In the genomic region with DNA sequence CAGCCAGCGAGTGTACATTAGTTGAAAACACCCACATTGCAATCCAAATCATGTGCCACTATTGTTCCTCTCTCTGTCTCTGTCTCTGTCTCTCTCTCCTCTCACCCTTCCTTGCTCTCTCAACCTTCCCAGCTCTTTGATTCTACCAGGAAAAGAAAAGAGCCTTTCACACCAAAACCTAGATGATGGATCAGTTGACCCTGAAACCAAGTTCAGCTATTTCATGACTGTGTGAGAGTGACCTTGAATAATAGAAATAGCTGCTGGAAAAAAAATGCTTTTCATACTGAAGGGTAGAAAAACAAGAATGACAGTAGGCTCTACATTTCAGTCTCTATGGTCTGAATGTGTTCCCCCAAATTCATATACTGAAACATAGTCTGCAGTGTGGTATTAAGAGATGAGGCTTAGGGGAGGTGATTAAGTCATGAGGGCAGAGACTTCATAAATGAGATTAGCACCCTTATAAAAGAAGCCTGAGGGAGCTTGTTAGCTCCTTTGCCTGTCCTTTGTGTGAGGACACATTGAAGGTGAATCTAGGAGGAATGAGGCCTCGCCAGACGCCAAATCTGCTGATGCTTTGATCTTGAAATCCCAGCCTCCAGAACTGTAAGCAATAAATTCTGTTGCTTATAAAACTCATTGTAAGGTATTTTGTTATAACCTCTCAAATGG, we compare ENCODE assay signal across 1 cellular context.
TF ChIP-seq lines count a peak whose summit lies in the region.

No MANE protein-coding gene starts in this region.

TF ChIP-seq in HepG2, 621 proteins besides CTCF, POLR2A, EP300 and RAD21 (continued from another document and continues in another):
- TF ChIP-seq, protein P1, sequence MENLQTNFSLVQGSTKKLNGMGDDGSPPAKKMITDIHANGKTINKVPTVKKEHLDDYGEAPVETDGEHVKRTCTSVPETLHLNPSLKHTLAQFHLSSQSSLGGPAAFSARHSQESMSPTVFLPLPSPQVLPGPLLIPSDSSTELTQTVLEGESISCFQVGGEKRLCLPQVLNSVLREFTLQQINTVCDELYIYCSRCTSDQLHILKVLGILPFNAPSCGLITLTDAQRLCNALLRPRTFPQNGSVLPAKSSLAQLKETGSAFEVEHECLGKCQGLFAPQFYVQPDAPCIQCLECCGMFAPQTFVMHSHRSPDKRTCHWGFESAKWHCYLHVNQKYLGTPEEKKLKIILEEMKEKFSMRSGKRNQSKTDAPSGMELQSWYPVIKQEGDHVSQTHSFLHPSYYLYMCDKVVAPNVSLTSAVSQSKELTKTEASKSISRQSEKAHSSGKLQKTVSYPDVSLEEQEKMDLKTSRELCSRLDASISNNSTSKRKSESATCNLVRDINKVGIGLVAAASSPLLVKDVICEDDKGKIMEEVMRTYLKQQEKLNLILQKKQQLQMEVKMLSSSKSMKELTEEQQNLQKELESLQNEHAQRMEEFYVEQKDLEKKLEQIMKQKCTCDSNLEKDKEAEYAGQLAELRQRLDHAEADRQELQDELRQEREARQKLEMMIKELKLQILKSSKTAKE (CRISPR knock-in tag; IDR thresholded peaks at IDR 0.05; ENCODE audit: borderline replicate concordance): no peak
- TF ChIP-seq, protein P2, sequence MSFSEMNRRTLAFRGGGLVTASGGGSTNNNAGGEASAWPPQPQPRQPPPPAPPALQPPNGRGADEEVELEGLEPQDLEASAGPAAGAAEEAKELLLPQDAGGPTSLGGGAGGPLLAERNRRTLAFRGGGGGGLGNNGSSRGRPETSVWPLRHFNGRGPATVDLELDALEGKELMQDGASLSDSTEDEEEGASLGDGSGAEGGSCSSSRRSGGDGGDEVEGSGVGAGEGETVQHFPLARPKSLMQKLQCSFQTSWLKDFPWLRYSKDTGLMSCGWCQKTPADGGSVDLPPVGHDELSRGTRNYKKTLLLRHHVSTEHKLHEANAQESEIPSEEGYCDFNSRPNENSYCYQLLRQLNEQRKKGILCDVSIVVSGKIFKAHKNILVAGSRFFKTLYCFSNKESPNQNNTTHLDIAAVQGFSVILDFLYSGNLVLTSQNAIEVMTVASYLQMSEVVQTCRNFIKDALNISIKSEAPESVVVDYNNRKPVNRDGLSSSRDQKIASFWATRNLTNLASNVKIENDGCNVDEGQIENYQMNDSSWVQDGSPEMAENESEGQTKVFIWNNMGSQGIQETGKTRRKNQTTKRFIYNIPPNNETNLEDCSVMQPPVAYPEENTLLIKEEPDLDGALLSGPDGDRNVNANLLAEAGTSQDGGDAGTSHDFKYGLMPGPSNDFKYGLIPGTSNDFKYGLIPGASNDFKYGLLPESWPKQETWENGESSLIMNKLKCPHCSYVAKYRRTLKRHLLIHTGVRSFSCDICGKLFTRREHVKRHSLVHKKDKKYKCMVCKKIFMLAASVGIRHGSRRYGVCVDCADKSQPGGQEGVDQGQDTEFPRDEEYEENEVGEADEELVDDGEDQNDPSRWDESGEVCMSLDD (CRISPR knock-in tag; IDR thresholded peaks at IDR 0.05; ENCODE audit: borderline replicate concordance): no peak
- TF ChIP-seq REXO4 (CRISPR knock-in tag; IDR thresholded peaks at IDR 0.05; ENCODE audit: borderline replicate concordance) (no peak), RARA (CRISPR knock-in tag; IDR thresholded peaks at IDR 0.05) (peak; percentile 92), POLR2G (IDR thresholded peaks at IDR 0.05; ENCODE audit: low read depth, low read length) (no peak), SMAD3 (CRISPR knock-in tag; IDR thresholded peaks at IDR 0.05) (no peak), ZMYM4 (CRISPR knock-in tag; IDR thresholded peaks at IDR 0.05) (no peak), TAF15 (IDR thresholded peaks at IDR 0.05; ENCODE audit: low read depth, low read length, poor library complexity, severe bottlenecking) (no peak), NFIC (IDR thresholded peaks at IDR 0.05; ENCODE audit: low read length) (peak; percentile 61; the same call in 1 of the 2 replicates), MAZ (IDR thresholded peaks at IDR 0.05; ENCODE audit: borderline replicate concordance, low read depth, low read length) (no peak), MAZ (CRISPR knock-in tag; IDR thresholded peaks at IDR 0.05; ENCODE audit: low read depth) (no peak), FOXC1 (CRISPR knock-in tag; IDR thresholded peaks at IDR 0.05; ENCODE audit: borderline replicate concordance) (no peak), MXI1 (IDR thresholded peaks at IDR 0.05; ENCODE audit: borderline replicate concordance, low read depth, low read length) (no peak), MIER2 (CRISPR knock-in tag; IDR thresholded peaks at IDR 0.05) (no peak), ZNF563 (CRISPR knock-in tag; IDR thresholded peaks at IDR 0.05) (no peak), JDP2 (CRISPR knock-in tag; IDR thresholded peaks at IDR 0.05; ENCODE audit: borderline replicate concordance) (no peak), ZNF558 (CRISPR knock-in tag; IDR thresholded peaks at IDR 0.05; ENCODE audit: borderline replicate concordance) (no peak), RNF2 (conservative IDR thresholded peaks at IDR 0.05; ENCODE audit: low read depth) (no peak), ZNF788 (CRISPR knock-in tag; IDR thresholded peaks at IDR 0.05; ENCODE audit: borderline replicate concordance) (no peak), ZNF274 (CRISPR knock-in tag; IDR thresholded peaks at IDR 0.05) (no peak), PAX8 (CRISPR knock-in tag; IDR thresholded peaks at IDR 0.05; ENCODE audit: borderline replicate concordance) (no peak), MBNL3 (CRISPR knock-in tag; conservative IDR thresholded peaks at IDR 0.05) (no peak), ZNF547 (CRISPR knock-in tag; IDR thresholded peaks at IDR 0.05) (no peak), NONO (IDR thresholded peaks at IDR 0.05) (no peak), NONO (CRISPR knock-in tag; conservative IDR thresholded peaks at IDR 0.05) (no peak), TBL1XR1 (IDR thresholded peaks at IDR 0.05; ENCODE audit: borderline replicate concordance, low read length, partially characterized antibody) (no peak), AGO1 (IDR thresholded peaks at IDR 0.05; ENCODE audit: low read depth, low read length, poor library complexity, severe bottlenecking) (no peak), ZNF891 (CRISPR knock-in tag; IDR thresholded peaks at IDR 0.05) (no peak), RORA (CRISPR knock-in tag; IDR thresholded peaks at IDR 0.05) (no peak), PHF5A (CRISPR knock-in tag; IDR thresholded peaks at IDR 0.05; ENCODE audit: low read depth, unreplicated experiment) (no peak)
- TF ChIP-seq, protein P3, sequence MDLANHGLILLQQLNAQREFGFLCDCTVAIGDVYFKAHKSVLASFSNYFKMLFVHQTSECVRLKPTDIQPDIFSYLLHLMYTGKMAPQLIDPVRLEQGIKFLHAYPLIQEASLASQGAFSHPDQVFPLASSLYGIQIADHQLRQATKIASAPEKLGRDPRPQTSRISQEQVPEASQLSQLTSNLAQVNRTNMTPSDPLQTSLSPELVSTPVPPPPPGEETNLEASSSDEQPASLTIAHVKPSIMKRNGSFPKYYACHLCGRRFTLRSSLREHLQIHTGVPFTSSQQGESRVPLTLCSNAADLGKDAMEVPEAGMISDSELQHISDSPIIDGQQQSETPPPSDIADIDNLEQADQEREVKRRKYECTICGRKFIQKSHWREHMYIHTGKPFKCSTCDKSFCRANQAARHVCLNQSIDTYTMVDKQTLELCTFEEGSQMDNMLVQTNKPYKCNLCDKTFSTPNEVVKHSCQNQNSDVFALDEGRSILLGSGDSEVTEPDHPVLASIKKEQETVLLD (CRISPR knock-in tag; IDR thresholded peaks at IDR 0.05; ENCODE audit: low read depth): no peak
- TF ChIP-seq, protein P4, sequence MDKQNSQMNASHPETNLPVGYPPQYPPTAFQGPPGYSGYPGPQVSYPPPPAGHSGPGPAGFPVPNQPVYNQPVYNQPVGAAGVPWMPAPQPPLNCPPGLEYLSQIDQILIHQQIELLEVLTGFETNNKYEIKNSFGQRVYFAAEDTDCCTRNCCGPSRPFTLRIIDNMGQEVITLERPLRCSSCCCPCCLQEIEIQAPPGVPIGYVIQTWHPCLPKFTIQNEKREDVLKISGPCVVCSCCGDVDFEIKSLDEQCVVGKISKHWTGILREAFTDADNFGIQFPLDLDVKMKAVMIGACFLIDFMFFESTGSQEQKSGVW (CRISPR knock-in tag; IDR thresholded peaks at IDR 0.05; ENCODE audit: borderline replicate concordance): no peak
- TF ChIP-seq, protein P5, sequence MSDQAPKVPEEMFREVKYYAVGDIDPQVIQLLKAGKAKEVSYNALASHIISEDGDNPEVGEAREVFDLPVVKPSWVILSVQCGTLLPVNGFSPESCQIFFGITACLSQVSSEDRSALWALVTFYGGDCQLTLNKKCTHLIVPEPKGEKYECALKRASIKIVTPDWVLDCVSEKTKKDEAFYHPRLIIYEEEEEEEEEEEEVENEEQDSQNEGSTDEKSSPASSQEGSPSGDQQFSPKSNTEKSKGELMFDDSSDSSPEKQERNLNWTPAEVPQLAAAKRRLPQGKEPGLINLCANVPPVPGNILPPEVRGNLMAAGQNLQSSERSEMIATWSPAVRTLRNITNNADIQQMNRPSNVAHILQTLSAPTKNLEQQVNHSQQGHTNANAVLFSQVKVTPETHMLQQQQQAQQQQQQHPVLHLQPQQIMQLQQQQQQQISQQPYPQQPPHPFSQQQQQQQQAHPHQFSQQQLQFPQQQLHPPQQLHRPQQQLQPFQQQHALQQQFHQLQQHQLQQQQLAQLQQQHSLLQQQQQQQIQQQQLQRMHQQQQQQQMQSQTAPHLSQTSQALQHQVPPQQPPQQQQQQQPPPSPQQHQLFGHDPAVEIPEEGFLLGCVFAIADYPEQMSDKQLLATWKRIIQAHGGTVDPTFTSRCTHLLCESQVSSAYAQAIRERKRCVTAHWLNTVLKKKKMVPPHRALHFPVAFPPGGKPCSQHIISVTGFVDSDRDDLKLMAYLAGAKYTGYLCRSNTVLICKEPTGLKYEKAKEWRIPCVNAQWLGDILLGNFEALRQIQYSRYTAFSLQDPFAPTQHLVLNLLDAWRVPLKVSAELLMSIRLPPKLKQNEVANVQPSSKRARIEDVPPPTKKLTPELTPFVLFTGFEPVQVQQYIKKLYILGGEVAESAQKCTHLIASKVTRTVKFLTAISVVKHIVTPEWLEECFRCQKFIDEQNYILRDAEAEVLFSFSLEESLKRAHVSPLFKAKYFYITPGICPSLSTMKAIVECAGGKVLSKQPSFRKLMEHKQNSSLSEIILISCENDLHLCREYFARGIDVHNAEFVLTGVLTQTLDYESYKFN (CRISPR knock-in tag; conservative IDR thresholded peaks at IDR 0.05): peak; percentile 68; the same call in 1 of the 2 replicates
- TF ChIP-seq, protein P6, sequence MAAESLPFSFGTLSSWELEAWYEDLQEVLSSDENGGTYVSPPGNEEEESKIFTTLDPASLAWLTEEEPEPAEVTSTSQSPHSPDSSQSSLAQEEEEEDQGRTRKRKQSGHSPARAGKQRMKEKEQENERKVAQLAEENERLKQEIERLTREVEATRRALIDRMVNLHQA (CRISPR knock-in tag; IDR thresholded peaks at IDR 0.05): no peak
- TF ChIP-seq, protein P7, sequence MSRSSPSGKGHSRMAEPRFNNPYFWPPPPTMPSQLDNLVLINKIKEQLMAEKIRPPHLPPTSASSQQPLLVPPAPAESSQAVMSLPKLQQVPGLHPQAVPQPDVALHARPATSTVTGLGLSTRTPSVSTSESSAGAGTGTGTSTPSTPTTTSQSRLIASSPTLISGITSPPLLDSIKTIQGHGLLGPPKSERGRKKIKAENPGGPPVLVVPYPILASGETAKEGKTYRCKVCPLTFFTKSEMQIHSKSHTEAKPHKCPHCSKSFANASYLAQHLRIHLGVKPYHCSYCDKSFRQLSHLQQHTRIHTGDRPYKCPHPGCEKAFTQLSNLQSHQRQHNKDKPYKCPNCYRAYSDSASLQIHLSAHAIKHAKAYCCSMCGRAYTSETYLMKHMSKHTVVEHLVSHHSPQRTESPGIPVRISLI (CRISPR knock-in tag; IDR thresholded peaks at IDR 0.05; ENCODE audit: borderline replicate concordance): peak; percentile 68; the same call in 1 of the 2 replicates
- TF ChIP-seq, protein P8, sequence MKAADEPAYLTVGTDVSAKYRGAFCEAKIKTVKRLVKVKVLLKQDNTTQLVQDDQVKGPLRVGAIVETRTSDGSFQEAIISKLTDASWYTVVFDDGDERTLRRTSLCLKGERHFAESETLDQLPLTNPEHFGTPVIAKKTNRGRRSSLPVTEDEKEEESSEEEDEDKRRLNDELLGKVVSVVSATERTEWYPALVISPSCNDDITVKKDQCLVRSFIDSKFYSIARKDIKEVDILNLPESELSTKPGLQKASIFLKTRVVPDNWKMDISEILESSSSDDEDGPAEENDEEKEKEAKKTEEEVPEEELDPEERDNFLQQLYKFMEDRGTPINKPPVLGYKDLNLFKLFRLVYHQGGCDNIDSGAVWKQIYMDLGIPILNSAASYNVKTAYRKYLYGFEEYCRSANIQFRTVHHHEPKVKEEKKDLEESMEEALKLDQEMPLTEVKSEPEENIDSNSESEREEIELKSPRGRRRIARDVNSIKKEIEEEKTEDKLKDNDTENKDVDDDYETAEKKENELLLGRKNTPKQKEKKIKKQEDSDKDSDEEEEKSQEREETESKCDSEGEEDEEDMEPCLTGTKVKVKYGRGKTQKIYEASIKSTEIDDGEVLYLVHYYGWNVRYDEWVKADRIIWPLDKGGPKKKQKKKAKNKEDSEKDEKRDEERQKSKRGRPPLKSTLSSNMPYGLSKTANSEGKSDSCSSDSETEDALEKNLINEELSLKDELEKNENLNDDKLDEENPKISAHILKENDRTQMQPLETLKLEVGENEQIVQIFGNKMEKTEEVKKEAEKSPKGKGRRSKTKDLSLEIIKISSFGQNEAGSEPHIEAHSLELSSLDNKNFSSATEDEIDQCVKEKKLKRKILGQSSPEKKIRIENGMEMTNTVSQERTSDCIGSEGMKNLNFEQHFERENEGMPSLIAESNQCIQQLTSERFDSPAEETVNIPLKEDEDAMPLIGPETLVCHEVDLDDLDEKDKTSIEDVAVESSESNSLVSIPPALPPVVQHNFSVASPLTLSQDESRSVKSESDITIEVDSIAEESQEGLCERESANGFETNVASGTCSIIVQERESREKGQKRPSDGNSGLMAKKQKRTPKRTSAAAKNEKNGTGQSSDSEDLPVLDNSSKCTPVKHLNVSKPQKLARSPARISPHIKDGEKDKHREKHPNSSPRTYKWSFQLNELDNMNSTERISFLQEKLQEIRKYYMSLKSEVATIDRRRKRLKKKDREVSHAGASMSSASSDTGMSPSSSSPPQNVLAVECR (CRISPR knock-in tag; IDR thresholded peaks at IDR 0.05; ENCODE audit: borderline replicate concordance): no peak
- TF ChIP-seq, protein P9, sequence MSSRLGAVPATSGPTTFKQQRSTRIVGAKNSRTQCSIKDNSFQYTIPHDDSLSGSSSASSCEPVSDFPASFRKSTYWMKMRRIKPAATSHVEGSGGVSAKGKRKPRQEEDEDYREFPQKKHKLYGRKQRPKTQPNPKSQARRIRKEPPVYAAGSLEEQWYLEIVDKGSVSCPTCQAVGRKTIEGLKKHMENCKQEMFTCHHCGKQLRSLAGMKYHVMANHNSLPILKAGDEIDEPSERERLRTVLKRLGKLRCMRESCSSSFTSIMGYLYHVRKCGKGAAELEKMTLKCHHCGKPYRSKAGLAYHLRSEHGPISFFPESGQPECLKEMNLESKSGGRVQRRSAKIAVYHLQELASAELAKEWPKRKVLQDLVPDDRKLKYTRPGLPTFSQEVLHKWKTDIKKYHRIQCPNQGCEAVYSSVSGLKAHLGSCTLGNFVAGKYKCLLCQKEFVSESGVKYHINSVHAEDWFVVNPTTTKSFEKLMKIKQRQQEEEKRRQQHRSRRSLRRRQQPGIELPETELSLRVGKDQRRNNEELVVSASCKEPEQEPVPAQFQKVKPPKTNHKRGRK (CRISPR knock-in tag; IDR thresholded peaks at IDR 0.05): no peak
- TF ChIP-seq, protein P10, sequence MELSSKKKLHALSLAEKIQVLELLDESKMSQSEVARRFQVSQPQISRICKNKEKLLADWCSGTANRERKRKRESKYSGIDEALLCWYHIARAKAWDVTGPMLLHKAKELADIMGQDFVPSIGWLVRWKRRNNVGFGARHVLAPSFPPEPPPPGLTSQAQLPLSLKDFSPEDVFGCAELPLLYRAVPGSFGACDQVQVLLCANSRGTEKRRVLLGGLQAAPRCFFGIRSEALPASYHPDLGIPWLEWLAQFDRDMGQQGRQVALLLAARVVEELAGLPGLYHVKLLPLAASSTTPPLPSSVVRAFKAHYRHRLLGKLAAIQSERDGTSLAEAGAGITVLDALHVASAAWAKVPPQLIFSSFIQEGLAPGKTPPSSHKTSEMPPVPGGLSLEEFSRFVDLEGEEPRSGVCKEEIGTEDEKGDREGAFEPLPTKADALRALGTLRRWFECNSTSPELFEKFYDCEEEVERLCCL (CRISPR knock-in tag; IDR thresholded peaks at IDR 0.05; ENCODE audit: borderline replicate concordance): no peak
